Comparison of ENCODE assay signal across 8 cellular contexts in the genomic region with DNA sequence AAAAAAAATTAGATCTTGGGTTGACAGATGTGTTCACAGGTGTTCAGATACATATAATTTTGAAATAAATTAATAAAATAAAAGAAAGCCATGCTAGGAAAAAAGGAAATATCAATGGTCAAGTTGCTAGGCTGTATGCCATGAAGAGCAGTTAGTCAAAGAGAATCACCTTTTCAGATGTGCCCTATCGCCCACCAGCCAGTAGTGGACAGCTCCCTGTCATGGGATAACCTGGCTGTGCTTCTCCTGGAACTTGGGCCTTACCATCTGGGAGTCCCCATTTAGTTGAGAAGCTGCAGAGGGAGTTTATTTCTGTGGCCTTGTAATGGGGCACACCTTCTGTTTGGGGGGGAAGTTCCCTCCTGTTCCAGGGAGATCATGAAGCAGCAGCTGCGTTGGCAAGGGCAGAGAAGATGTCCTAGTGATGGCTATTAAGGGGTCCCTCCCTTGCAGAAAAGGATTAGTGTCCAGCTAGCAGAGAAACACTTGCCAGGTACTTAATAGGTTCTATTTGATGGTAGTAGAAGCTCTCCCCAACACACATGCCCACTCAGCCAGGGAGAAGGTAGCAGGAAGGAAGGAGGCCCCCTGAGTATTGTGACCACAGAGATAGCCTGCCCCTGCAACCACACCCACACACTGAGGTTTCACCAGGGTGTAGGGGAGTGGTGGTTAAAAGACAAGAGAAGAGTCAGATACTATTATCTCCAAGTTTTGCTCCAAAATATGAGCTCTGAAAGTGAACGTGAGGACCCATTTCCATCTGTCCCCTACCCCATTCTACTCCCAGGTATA.
DNase-seq lines count a peak whose midpoint lies in the region; ATAC-seq lines count a peak whose summit lies in the region.

No MANE protein-coding gene starts in this region.

- no peaks in the 10 kb centered on the region for H3K9me3 Mint-ChIP-seq in stimulated activated effector memory CD8-positive, alpha-beta T cell treated with anti-CD3 and anti-CD28 coated beads, Interleukin-12 subunit alpha, Interleukin-12 subunit beta, amount 100 ng/mL, for 72 hours

- H3K27ac Mint-ChIP-seq in stimulated activated effector memory CD8-positive, alpha-beta T cell treated with anti-CD3 and anti-CD28 coated beads, Interleukin-12 subunit alpha, Interleukin-12 subunit beta, amount 100 ng/mL, for 72 hours, result peak overlapping the region; percentile 75

- H3K36me3 Mint-ChIP-seq in stimulated activated effector memory CD8-positive, alpha-beta T cell treated with anti-CD3 and anti-CD28 coated beads, Interleukin-12 subunit alpha, Interleukin-12 subunit beta, amount 100 ng/mL, for 72 hours, result no peaks in the 10 kb centered on the region

- DNase-seq in activated CD8-positive, alpha-beta memory T cell treated with anti-CD3 and anti-CD28 coated beads for 24 hours, result peak; percentile 73
- DNase-seq in activated CD8-positive, alpha-beta memory T cell treated with anti-CD3 and anti-CD28 coated beads, Interleukin-2, amount 50 U/mL, for 48 hours, result no peak
- DNase-seq in OCI-M1 (lab: John Stamatoyannopoulos, UW) (peak; percentile 61), posterior cingulate gyrus (no peak), NCI-H226 (no peak), cortex of kidney (lab: John Stamatoyannopoulos, UW) (no peak)
- peak; percentile 20 to 71 for DNase-seq in stimulated activated effector memory CD8-positive, alpha-beta T cell treated with anti-CD3 and anti-CD28 coated beads, Interleukin-12 subunit alpha, Interleukin-12 subunit beta, amount 100 ng/mL, for 72 hours (ENCODE audit: low spot score in 2 of 2)

- intact Hi-C loops in posterior cingulate gyrus (cut with DNase I), result no loop called here

- H3K4me1 Mint-ChIP-seq in stimulated activated effector memory CD8-positive, alpha-beta T cell treated with anti-CD3 and anti-CD28 coated beads, Interleukin-12 subunit alpha, Interleukin-12 subunit beta, amount 100 ng/mL, for 72 hours, result peaks cover 38% of the 10 kb centered on the region

- peak overlapping the region; percentile 59 for H3K4me3 Mint-ChIP-seq in stimulated activated effector memory CD8-positive, alpha-beta T cell treated with anti-CD3 and anti-CD28 coated beads, Interleukin-12 subunit alpha, Interleukin-12 subunit beta, amount 100 ng/mL, for 72 hours

- ATAC-seq in HG02884 (IDR thresholded peaks at IDR 0.05; ENCODE audit: unreplicated experiment), result peak; percentile 89
- peak; percentile 88 for ATAC-seq in stimulated activated effector memory CD8-positive, alpha-beta T cell treated with anti-CD3 and anti-CD28 coated beads, Interleukin-12 subunit alpha, Interleukin-12 subunit beta, amount 100 ng/mL, for 72 hours

Comparison
In these comparisons a context has a peak if more than half of its experiments do, and no peak if none do; other contexts are left out.
1. DNase-seq: peak in activated CD8-positive, alpha-beta memory T cell treated with anti-CD3 and anti-CD28 coated beads for 24 hours (single experiment), OCI-M1 (single experiment) and stimulated activated effector memory CD8-positive, alpha-beta T cell treated with anti-CD3 and anti-CD28 coated beads, Interleukin-12 subunit alpha, Interleukin-12 subunit beta, amount 100 ng/mL, for 72 hours (2 of 2); none in activated CD8-positive, alpha-beta memory T cell treated with anti-CD3 and anti-CD28 coated beads, Interleukin-2, amount 50 U/mL, for 48 hours (single experiment), posterior cingulate gyrus (0 of 10), NCI-H226 (single experiment) and cortex of kidney (single experiment).